14 cellular contexts compared by ENCODE assay signal in genomic region chr1:22737374-22738068, GRCh38. TPM values are rescaled to one million over a fixed set of nuclear protein-coding genes. Genes with fewer than 3 reads are reported as not detected.
"Had no signal": no experiment of that assay in that cellular context is flagged by ENCODE, and none has a peak within 500 bp of the region (broad histone marks: within the 10 kb centered on the region; RNA-seq: fewer than 3 reads in every experiment).

No MANE protein-coding gene starts in this region.

- ATAC-seq: activated T-helper 17 cell treated with anti-CD3 and anti-CD28 coated beads, Interleukin-2, amount 50 U/mL, for 72 hours; stimulated activated memory B cell treated with anti-CD40 and anti-IgM and Interleukin-4, amounts not matched to agents 10 μg/mL and 1 μg/mL and 100 μg/mL, for 72 hours had no signal

- H3K36me3 Mint-ChIP-seq: stimulated activated memory B cell treated with anti-CD40 and anti-IgM and Interleukin-4, amounts not matched to agents 10 μg/mL and 1 μg/mL and 100 μg/mL, for 72 hours had no signal

- H3K27ac Mint-ChIP-seq: activated naive CD4-positive, alpha-beta T cell treated with anti-CD3 and anti-CD28 coated beads for 36 hours; activated T-helper 17 cell treated with anti-CD3 and anti-CD28 coated beads, Interleukin-2, amount 50 U/mL, for 72 hours; stimulated activated memory B cell treated with anti-CD40 and anti-IgM and Interleukin-4, amounts not matched to agents 10 μg/mL and 1 μg/mL and 100 μg/mL, for 72 hours had no signal

- H3K4me3 Mint-ChIP-seq: activated naive CD4-positive, alpha-beta T cell treated with anti-CD3 and anti-CD28 coated beads for 36 hours; activated T-helper 17 cell treated with anti-CD3 and anti-CD28 coated beads, Interleukin-2, amount 50 U/mL, for 72 hours; stimulated activated memory B cell treated with anti-CD40 and anti-IgM and Interleukin-4, amounts not matched to agents 10 μg/mL and 1 μg/mL and 100 μg/mL, for 72 hours had no signal

- DNase-seq: activated CD4-positive, CD25-positive, alpha-beta regulatory T cell treated with anti-CD3 and anti-CD28 coated beads, Interleukin-2, amount 50 U/mL, for 72 hours; activated naive CD4-positive, alpha-beta T cell treated with anti-CD3 and anti-CD28 coated beads for 36 hours; central memory CD4-positive, alpha-beta T cell; cortex of kidney; effector CD8-positive, alpha-beta T cell; foreskin fibroblast; hypothalamus; stimulated activated CD4-positive, alpha-beta T cell treated with anti-CD3 and anti-CD28 coated beads, Interleukin-2, amount 100 ng/mL, for 48 hours; T-helper 1 cell; T1000; thyroid gland; uterus had no signal

- H3K4me1 Mint-ChIP-seq: activated T-helper 17 cell treated with anti-CD3 and anti-CD28 coated beads, Interleukin-2, amount 50 U/mL, for 72 hours; stimulated activated memory B cell treated with anti-CD40 and anti-IgM and Interleukin-4, amounts not matched to agents 10 μg/mL and 1 μg/mL and 100 μg/mL, for 72 hours had no signal

- H3K9me3 Mint-ChIP-seq: activated naive CD4-positive, alpha-beta T cell treated with anti-CD3 and anti-CD28 coated beads for 36 hours; activated T-helper 17 cell treated with anti-CD3 and anti-CD28 coated beads, Interleukin-2, amount 50 U/mL, for 72 hours; stimulated activated memory B cell treated with anti-CD40 and anti-IgM and Interleukin-4, amounts not matched to agents 10 μg/mL and 1 μg/mL and 100 μg/mL, for 72 hours had no signal

RNA-seq across cellular contexts. Expression of gene EPHB2, which starts 26.9 kb away (rescaled TPM):
- total RNA-seq: activated naive CD4-positive, alpha-beta T cell treated with anti-CD3 and anti-CD28 coated beads for 36 hours had no signal
